ENCODE assay signal across 8 cellular contexts in genomic region chr3:38137615-38138346, GRCh38. TPM values are rescaled to one million over a fixed set of nuclear protein-coding genes. Genes with fewer than 3 reads are reported as not detected.
DNase-seq lines count a peak whose midpoint lies in the region; ATAC-seq and TF ChIP-seq lines count a peak whose summit lies in the region.

No MANE protein-coding gene starts in this region.

- no peaks in the 10 kb centered on the region for H3K36me3 ChIP-seq in prostate gland

- TF ChIP-seq CTCF in AG10803 (conservative IDR thresholded peaks at IDR 0.05; ENCODE audit: low read length) (peak; percentile 23; the same call in 1 of the 2 replicates), fibroblast of villous mesenchyme (IDR thresholded peaks at IDR 0.05; ENCODE audit: insufficient read depth, low read depth, low read length) (peak; percentile 11), prostate gland (IDR thresholded peaks at IDR 0.05) (no peak)

- H3K9me3 ChIP-seq in prostate gland = no peaks in the 10 kb centered on the region

- ATAC-seq in HG03469 (IDR thresholded peaks at IDR 0.05; ENCODE audit: unreplicated experiment) (no peak), GM19324 (IDR thresholded peaks at IDR 0.05; ENCODE audit: low FRiP score, unreplicated experiment) (no peak)

- H3K27me3 ChIP-seq in prostate gland (replicated peaks; ENCODE audit: insufficient read depth) = no peaks in the 10 kb centered on the region

- TF ChIP-seq POLR2A in prostate gland (IDR thresholded peaks at IDR 0.05) = no peak

- CTCF ChIA-PET in HEK293T (lab: Yijun Ruan, JAX) = interaction anchor here (0.8 kb wide), 1 partner anchor 304 kb away, joined by 3 read pairs; no protein-coding TSS in a partner anchor

- DNase-seq in AG10803 (ENCODE audit: low read depth) (no peak), HEK293T (ENCODE audit: extremely low spot score) (no peak), fibroblast of villous mesenchyme (ENCODE audit: low read depth) (peak; percentile 3), prostate gland (ENCODE audit: low spot score) (no peak), HuH-7 (ENCODE audit: low spot score) (no peak)
- peak; percentile 74 for DNase-seq in activated CD8-positive, alpha-beta memory T cell treated with anti-CD3 and anti-CD28 coated beads, Interleukin-2, amount 50 U/mL, for 48 hours

- intact Hi-C loops in prostate gland (cut with DNase I) = loop anchor here (2.0 to 10.0 kb wide), 4 partner anchors 27 to 347 kb away; partner anchors contain the start of genes ACVR2B and OXSR1

- POLR2A ChIA-PET in HEK293T (lab: Yijun Ruan, JAX) = interaction anchor here (0.8 to 3.8 kb wide), 8 partner anchors 9 to 209 kb away, joined by 3 to 39 read pairs (median 4); partner anchors contain the start of genes OXSR1 and XYLB

- peak overlapping the region; percentile 91 to 94 for H3K27ac ChIP-seq in prostate gland

- WGBS in prostate gland = 19% methylated on average over 22 of the region's 22 CpGs

- H3K4me3 ChIP-seq in AG10803 (ENCODE audit: low read length) = peak overlapping the region; percentile 86
- H3K4me3 ChIP-seq in fibroblast of villous mesenchyme (ENCODE audit: low read depth, low read length) = peak overlapping the region; percentile 71
- H3K4me3 ChIP-seq in prostate gland = peak overlapping the region; percentile 90 to 99

- peaks cover 8% of the 10 kb centered on the region for H3K4me1 ChIP-seq in prostate gland (replicated peaks)

TF ChIP-seq in HEK293T, 16 proteins besides CTCF, POLR2A, EP300 and RAD21:
- TF ChIP-seq HDGF (IDR thresholded peaks at IDR 0.05; ENCODE audit: borderline replicate concordance) (no peak), SUZ12 (IDR thresholded peaks at IDR 0.05) (no peak), L3MBTL2 (conservative IDR thresholded peaks at IDR 0.05) (peak; percentile 48; the same call in 1 of the 2 replicates)

RNA-seq across cellular contexts. Expression of gene MYD88, which starts 0.7 kb away (rescaled TPM):
- total RNA-seq in fibroblast of villous mesenchyme (6.9 and 10.6 TPM in 2 replicates), prostate gland (10 to 100 TPM; 21.4 to 30.8 TPM)

RNA-seq across cellular contexts. Expression of gene ACAA1, which starts 0.9 kb away (rescaled TPM):
- total RNA-seq in fibroblast of villous mesenchyme (18.1 and 20.0 TPM in 2 replicates), prostate gland (100 to 1,000 TPM in 1 of 2 donors, 10 to 100 TPM in 1; 89.8 to 112 TPM)

RNA-seq across cellular contexts. Expression of gene OXSR1, which starts 27.6 kb away (rescaled TPM):
- total RNA-seq in fibroblast of villous mesenchyme = 42.2 and 68.2 TPM in 2 replicates
- 10 to 100 TPM; 21.2 to 32.7 TPM for total RNA-seq in prostate gland

Comparison
In these comparisons a context has a peak if more than half of its experiments do, and no peak if none do; other contexts are left out.
1. DNase-seq: peak in activated CD8-positive, alpha-beta memory T cell treated with anti-CD3 and anti-CD28 coated beads, Interleukin-2, amount 50 U/mL, for 48 hours (single experiment) and fibroblast of villous mesenchyme (single experiment); none in AG10803 (single experiment), HEK293T (single experiment), prostate gland (single experiment) and HuH-7 (single experiment).
2. CTCF ChIP-seq: peak in AG10803 (single experiment) and fibroblast of villous mesenchyme (single experiment); none in prostate gland (0 of 4).
3. Peak in every context shown above with its lines, with median percentiles within 50 percentile points of each other: H3K4me3 ChIP-seq.